In the genomic region with DNA sequence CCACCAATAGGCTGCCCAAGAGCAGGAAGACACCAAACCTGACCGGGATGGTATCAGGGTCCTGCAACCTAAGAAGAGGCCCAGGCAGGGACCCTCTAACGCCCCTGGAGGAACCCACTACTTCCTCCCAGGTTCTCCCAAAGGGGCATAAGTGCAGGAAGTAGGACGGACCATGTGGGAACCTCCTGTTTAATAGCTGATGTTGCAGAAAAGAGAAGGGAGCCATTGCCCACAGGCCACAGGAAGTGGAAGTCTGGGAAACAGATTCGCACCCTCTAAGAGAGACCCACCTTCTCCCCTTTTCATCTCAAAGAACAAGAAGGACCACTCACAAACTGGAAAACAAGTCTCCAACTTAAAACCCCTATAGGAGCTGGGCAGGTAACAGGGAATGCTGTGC, we compare ENCODE assay signal across 23 cellular contexts. TPM values are rescaled to one million over a fixed set of nuclear protein-coding genes. Genes with fewer than 3 reads are reported as not detected.
A peak's percentile ranks its signal among the peaks of the same experiment; 100 is the strongest.
DNase-seq lines count a peak whose midpoint lies in the region; ATAC-seq, FAIRE-seq and TF ChIP-seq lines count a peak whose summit lies in the region.
"Had no signal": no experiment of that assay in that cellular context is flagged by ENCODE, and none has a peak within 500 bp of the region (broad histone marks: within the 10 kb centered on the region; RNA-seq: fewer than 3 reads in every experiment).

No MANE protein-coding gene starts in this region.

- H3K36me3 ChIP-seq in CD8-positive, alpha-beta memory T cell (ENCODE audit: insufficient read depth, low read length): no peaks in the 10 kb centered on the region
- H3K36me3 ChIP-seq in K562 (ENCODE audit: control insufficient read depth, insufficient read depth, low read length) (no peaks in the 10 kb centered on the region), trophoblast cell (ENCODE audit: control insufficient read depth in 1 of 2, insufficient read depth in 2 of 2, low read length in 2 of 2) (peaks cover 0 to 1% of the 10 kb centered on the region in 2 experiments)
- H3K36me3 ChIP-seq: esophagus muscularis mucosa, vagina had no signal

- H2AK5ac ChIP-seq in trophoblast cell (ENCODE audit: low read length): no peak overlapping the region

- TF ChIP-seq POLR2A in K562 (conservative IDR thresholded peaks at IDR 0.05): no peak

- H3K9me3 Mint-ChIP-seq in CD14-positive monocyte: peaks cover 2 to 12% (median 6%) of the 10 kb centered on the region in 7 donors
- peaks cover 0 to 10% (median 5%) of the 10 kb centered on the region in 5 donors for H3K9me3 Mint-ChIP-seq in CD8-positive, alpha-beta memory T cell
- peaks cover 3% of the 10 kb centered on the region for H3K9me3 Mint-ChIP-seq in neural crest cell
- peaks cover 0 to 4% of the 10 kb centered on the region in 2 donors for H3K9me3 Mint-ChIP-seq in stimulated activated naive B cell treated with anti-CD40 and anti-IgM and Interleukin-4, amounts not matched to agents 10 μg/mL and 1 μg/mL and 100 μg/mL, for 72 hours

- H3K27ac Mint-ChIP-seq in CD14-positive monocyte: peak overlapping the region in 5 of 7 donors; percentile 32 to 81 (median 62)
- H3K27ac Mint-ChIP-seq in CD8-positive, alpha-beta memory T cell: peak overlapping the region; percentile 42 to 89 (median 81)
- peak overlapping the region; percentile 72 for H3K27ac Mint-ChIP-seq in neural crest cell (ENCODE audit: unreplicated experiment)
- H3K27ac Mint-ChIP-seq in stimulated activated naive B cell treated with anti-CD40 and anti-IgM and Interleukin-4, amounts not matched to agents 10 μg/mL and 1 μg/mL and 100 μg/mL, for 72 hours: no peak overlapping the region

- H3K36me3 Mint-ChIP-seq in CD14-positive monocyte (peaks cover 27 to 52% of the 10 kb centered on the region in 2 donors), neural crest cell (ENCODE audit: low read depth) (peaks cover 29% of the 10 kb centered on the region)
- H3K36me3 Mint-ChIP-seq in CD8-positive, alpha-beta memory T cell: peaks cover 22 to 54% (median 32%) of the 10 kb centered on the region in 3 donors
- H3K36me3 Mint-ChIP-seq in stimulated activated naive B cell treated with anti-CD40 and anti-IgM and Interleukin-4, amounts not matched to agents 10 μg/mL and 1 μg/mL and 100 μg/mL, for 72 hours: peaks cover 18 to 39% of the 10 kb centered on the region in 2 donors

- no peak overlapping the region for H4K91ac ChIP-seq in trophoblast cell (ENCODE audit: low read depth, low read length)

- H3K14ac ChIP-seq in trophoblast cell (ENCODE audit: low read length): no peak overlapping the region

- H3K9ac ChIP-seq in K562 (ENCODE audit: insufficient read depth in 1 of 2, low read depth in 2 of 2, low read length in 2 of 2) (no peak overlapping the region), trophoblast cell (ENCODE audit: low read length) (no peak overlapping the region)

- H3K27ac ChIP-seq in CD8-positive, alpha-beta memory T cell (ENCODE audit: low read depth, low read length): peak overlapping the region; percentile 21
- no peak overlapping the region for H3K27ac ChIP-seq in K562 (ENCODE audit: extremely low read depth, low read depth, low read length)
- H3K27ac ChIP-seq in trophoblast cell (ENCODE audit: low read depth, low read length): no peak overlapping the region
- H3K27ac ChIP-seq: coronary artery, esophagus muscularis mucosa, foreskin keratinocyte, vagina had no signal

- DNase-seq in CD14-positive monocyte (ENCODE audit: low spot score): no peak
- DNase-seq in CD8-positive, alpha-beta memory T cell: peak in 1 of 5 donors; percentile 26
- DNase-seq in K562 (ENCODE audit: extremely low read depth in 1 of 4, low spot score in 3 of 4): no peak
- no peak for DNase-seq in neural crest cell (ENCODE audit: low read depth, low spot score)
- DNase-seq in trophoblast cell: no peak
- DNase-seq in stimulated activated naive B cell treated with anti-CD40 and anti-IgM and Interleukin-4, amounts not matched to agents 10 μg/mL and 1 μg/mL and 100 μg/mL, for 72 hours: no peak
- DNase-seq: activated naive CD4-positive, alpha-beta T cell; activated T-cell treated with anti-CD3 and anti-CD28 coated beads, Interleukin-2, amount 50 U/mL, for 48 hours; DMS53; foreskin keratinocyte; mesenchymal stem cell; NCI-H1092; NCI-H1930; stimulated activated CD4-positive, alpha-beta T cell treated with anti-CD3 and anti-CD28 coated beads, Interleukin-15, amount 100 ng/mL, for 24 hours; stimulated activated naive CD8-positive, alpha-beta T cell treated with anti-CD3 and anti-CD28 coated beads, Interleukin-15, Interleukin-2, amounts not matched to agents 100 U/mL and 50 U/mL, for 24 hours had no signal

- H3K4me2 ChIP-seq in K562 (ENCODE audit: insufficient read depth, low read length) (no peak overlapping the region), trophoblast cell (ENCODE audit: low read length) (no peak overlapping the region)

- no peaks in the 10 kb centered on the region for H3K79me1 ChIP-seq in trophoblast cell (ENCODE audit: low read length)

- no peak for TF ChIP-seq EP300 in K562 (IDR thresholded peaks at IDR 0.05; ENCODE audit: low read length)

- H3K4me1 Mint-ChIP-seq in CD14-positive monocyte (peaks cover 52% of the 10 kb centered on the region), neural crest cell (peaks cover 47% of the 10 kb centered on the region)
- peaks cover 57 to 71% (median 65%) of the 10 kb centered on the region in 3 donors for H3K4me1 Mint-ChIP-seq in CD8-positive, alpha-beta memory T cell
- peaks cover 30 to 39% of the 10 kb centered on the region in 2 donors for H3K4me1 Mint-ChIP-seq in stimulated activated naive B cell treated with anti-CD40 and anti-IgM and Interleukin-4, amounts not matched to agents 10 μg/mL and 1 μg/mL and 100 μg/mL, for 72 hours

- H3K4me1 ChIP-seq in CD8-positive, alpha-beta memory T cell (ENCODE audit: insufficient read depth, low read length): peaks cover 61% of the 10 kb centered on the region
- H3K4me1 ChIP-seq in K562 (replicated peaks in 1 of 2; ENCODE audit: control insufficient read depth in 2 of 2, insufficient read depth in 2 of 2, low read length in 2 of 2) (0 out of 5 replicates have a peak, but pooled peaks cover 0 to 4% of the 10 kb centered on the region in 2 experiments), trophoblast cell (ENCODE audit: control insufficient read depth in 1 of 2, insufficient read depth in 2 of 2, low read length in 2 of 2) (no peaks in the 10 kb centered on the region)
- H3K4me1 ChIP-seq: foreskin keratinocyte, vagina had no signal

- POLR2A ChIA-PET in CD8-positive, alpha-beta memory T cell (lab: Charles Lee): no interaction called here
- POLR2A ChIA-PET in K562 (lab: Yijun Ruan, JAX): no interaction called here

- no peak overlapping the region for H4K8ac ChIP-seq in trophoblast cell (ENCODE audit: low read depth, low read length)

- H3K27me3 Mint-ChIP-seq in CD14-positive monocyte (ENCODE audit: low read depth in 3 of 3) (peaks cover 0 to 2% (median 0%) of the 10 kb centered on the region in 3 donors), neural crest cell (ENCODE audit: low read depth) (no peaks in the 10 kb centered on the region)
- H3K27me3 Mint-ChIP-seq in CD8-positive, alpha-beta memory T cell: peaks cover 0 to under 1% of the 10 kb centered on the region in 2 donors
- no peaks in the 10 kb centered on the region for H3K27me3 Mint-ChIP-seq in stimulated activated naive B cell treated with anti-CD40 and anti-IgM and Interleukin-4, amounts not matched to agents 10 μg/mL and 1 μg/mL and 100 μg/mL, for 72 hours

- no peaks in the 10 kb centered on the region for H3K27me3 ChIP-seq in CD8-positive, alpha-beta memory T cell (ENCODE audit: insufficient read depth, low read length, poor library complexity, severe bottlenecking)
- H3K27me3 ChIP-seq in K562 (ENCODE audit: control insufficient read depth in 2 of 2, insufficient read depth in 2 of 2, low read length in 2 of 2) (peaks cover 3 to 25% of the 10 kb centered on the region in 2 experiments; a peak in 3 of 5 replicates), trophoblast cell (ENCODE audit: insufficient read depth, low read length) (no peaks in the 10 kb centered on the region)
- H3K27me3 ChIP-seq: vagina had no signal

- in situ Hi-C loops in K562 (cut with MboI): no loop called here

- no peaks in the 10 kb centered on the region for H3K79me2 ChIP-seq in K562 (ENCODE audit: control insufficient read depth, insufficient read depth, low read length)
- no peaks in the 10 kb centered on the region for H3K79me2 ChIP-seq in trophoblast cell (ENCODE audit: control insufficient read depth, insufficient read depth, low read length, poor library complexity)

- no peak overlapping the region for H4K12ac ChIP-seq in trophoblast cell (ENCODE audit: low read depth, low read length)

- no peak for TF ChIP-seq RAD21 in K562 (CRISPR knock-in tag; conservative IDR thresholded peaks at IDR 0.05 in 1 of 2, IDR thresholded peaks at IDR 0.05 in 1 of 2)

- no peak overlapping the region for H3K4me3 ChIP-seq in CD8-positive, alpha-beta memory T cell (ENCODE audit: low read length)
- H3K4me3 ChIP-seq in K562 (no peak overlapping the region), trophoblast cell (ENCODE audit: low read depth, low read length) (no peak overlapping the region)
- H3K4me3 ChIP-seq: coronary artery, esophagus muscularis mucosa, vagina had no signal

- no TSS peak for BruUV-seq in K562 (replicated peaks; lab: Mats Ljungman, UMichigan)

- H3K18ac ChIP-seq in trophoblast cell (ENCODE audit: low read length): no peak overlapping the region

- no peak overlapping the region for H3K23ac ChIP-seq in trophoblast cell (ENCODE audit: low read length)

- no peak overlapping the region for H2BK5ac ChIP-seq in trophoblast cell (ENCODE audit: low read depth, low read length, poor library complexity)

- FAIRE-seq in K562 (lab: Jason Lieb, UNC): no peak
- FAIRE-seq: bronchial epithelial cell, G401.6, H1 had no signal

- no peak overlapping the region for H2BK12ac ChIP-seq in trophoblast cell (ENCODE audit: low read length)

- TF ChIP-seq CTCF in CD14-positive monocyte (IDR thresholded peaks at IDR 0.05) (no peak), K562 (IDR thresholded peaks at IDR 0.05 in 2 of 3, conservative IDR thresholded peaks at IDR 0.05 in 1 of 3; ENCODE audit: insufficient read depth in 2 of 3, low read depth in 1 of 3, low read length in 3 of 3) (no peak), neural crest cell (conservative IDR thresholded peaks at IDR 0.05) (no peak)

- H3K9me1 ChIP-seq in K562 (ENCODE audit: control insufficient read depth, insufficient read depth, low read length): no peaks in the 10 kb centered on the region

- intact Hi-C loops in CD14-positive monocyte (cut with micrococcal nuclease): no loop called here
- intact Hi-C loops in K562 (cut with micrococcal nuclease): no loop called here

- no peak overlapping the region for H2BK120ac ChIP-seq in trophoblast cell (ENCODE audit: insufficient read depth, low read length, poor library complexity)

- peak overlapping the region in 1 of 2 donors; percentile 50 for H3K4me3 Mint-ChIP-seq in CD14-positive monocyte
- peak overlapping the region in 5 of 7 donors; percentile 18 to 60 (median 39) for H3K4me3 Mint-ChIP-seq in CD8-positive, alpha-beta memory T cell
- no peak overlapping the region for H3K4me3 Mint-ChIP-seq in neural crest cell
- no peak overlapping the region for H3K4me3 Mint-ChIP-seq in stimulated activated naive B cell treated with anti-CD40 and anti-IgM and Interleukin-4, amounts not matched to agents 10 μg/mL and 1 μg/mL and 100 μg/mL, for 72 hours

- H4K20me1 ChIP-seq in K562 (replicated peaks; ENCODE audit: control insufficient read depth, insufficient read depth, low read length): no peaks in the 10 kb centered on the region

- 12% methylated on average over 4 of the region's 4 CpGs for WGBS in K562 (ENCODE audit: insufficient coverage, low coverage, missing lambda C conversion rate)
- WGBS in trophoblast cell (ENCODE audit: extremely low coverage, insufficient coverage, insufficient read length): no CpG with 5 or more reads among the region's 4 CpGs

- H2AFZ ChIP-seq in K562 (ENCODE audit: low read depth, low read length): no peak overlapping the region
- no peak overlapping the region for H2AFZ ChIP-seq in trophoblast cell (ENCODE audit: insufficient read depth, low read length, poor library complexity)

- ATAC-seq in K562 (no peak), HG03139 (IDR thresholded peaks at IDR 0.05; ENCODE audit: unreplicated experiment) (no peak), HG03354 (IDR thresholded peaks at IDR 0.05; ENCODE audit: poor library complexity, severe bottlenecking, unreplicated experiment) (no peak)
- no peak for ATAC-seq in stimulated activated naive B cell treated with anti-CD40 and anti-IgM and Interleukin-4, amounts not matched to agents 10 μg/mL and 1 μg/mL and 100 μg/mL, for 72 hours (replicated peaks)
- ATAC-seq: foreskin keratinocyte; stimulated activated naive CD8-positive, alpha-beta T cell treated with anti-CD3 and anti-CD28 coated beads, Interleukin-15, Interleukin-2, amounts not matched to agents 100 U/mL and 50 U/mL, for 24 hours had no signal

- CTCF ChIA-PET in CD8-positive, alpha-beta memory T cell (lab: Charles Lee): no interaction called here
- CTCF ChIA-PET in K562 (lab: Yijun Ruan, JAX; ENCODE audit: low intra/inter-chr PET ratio): no interaction called here

- H3K4ac ChIP-seq in trophoblast cell (ENCODE audit: low read depth, low read length): no peak overlapping the region

- H3K9me3 ChIP-seq in CD8-positive, alpha-beta memory T cell (ENCODE audit: low read length): peaks cover 5% of the 10 kb centered on the region
- H3K9me3 ChIP-seq in K562 (replicated peaks; ENCODE audit: control insufficient read depth, insufficient read depth, low read depth, low read length) (no peaks in the 10 kb centered on the region), trophoblast cell (ENCODE audit: insufficient read depth, low read depth, low read length) (peaks cover 11% of the 10 kb centered on the region)
- H3K9me3 ChIP-seq: vagina had no signal

RNA-seq across cellular contexts. Expression of gene PREX1, which starts 18.1 kb away (rescaled TPM):
- polyA plus RNA-seq in CD14-positive monocyte: 10 to 100 TPM; 24.3 to 27.5 TPM
- total RNA-seq in CD8-positive, alpha-beta memory T cell: 10 to 100 TPM; 90.0 to 90.5 TPM
- polyA plus RNA-seq in CD8-positive, alpha-beta memory T cell: 89.5 TPM
- 7.3 and 17.0 TPM in 2 replicates for total RNA-seq in K562 (2011; cell fraction: chromatin; rRNA removed; ENCODE audit: low replicate concordance)
- total RNA-seq in K562 (2011; cell fraction: nucleolus; rRNA removed): 5.9 and 8.0 TPM in 2 replicates
- total RNA-seq in K562 (2011; cell fraction: nucleoplasm; rRNA removed): 7.9 and 9.6 TPM in 2 replicates
- total RNA-seq in K562 (2014; rRNA removed): 5.4 and 9.3 TPM in 2 replicates
- 3.3 and 5.1 TPM in 2 replicates for total RNA-seq in K562 (2014; rRNA removed; fragmentation: Illumina TruSeq; extraction: Trizol)
- 4.7 and 4.8 TPM in 2 replicates for total RNA-seq in K562 (2015; rRNA removed; fragmentation: Illumina TruSeq; extraction: Trizol)
- total RNA-seq in K562 (2021): 9.0 and 10.4 TPM in 2 replicates
- polyA plus RNA-seq in K562 (2011; rRNA removed): 1.8 and 4.9 TPM in 2 replicates
- 2.5 and 2.6 TPM in 2 replicates for polyA plus RNA-seq in K562 (2011; cell fraction: cytosol; rRNA removed)
- 5.3 and 7.3 TPM in 2 replicates for polyA plus RNA-seq in K562 (2011; cell fraction: nucleus; rRNA removed)
- 5.7 and 10.6 TPM in 2 replicates for polyA plus RNA-seq in K562 (2012)
- polyA plus RNA-seq in K562 (2014; fragmentation: Illumina TruSeq; extraction: Trizol): 5.5 and 6.1 TPM in 2 replicates
- 1 to 10 TPM in 1 of 2 experiments, under 1 TPM in 1; 0.37 to 1.6 TPM for polyA plus RNA-seq in K562 (2014; fragmentation: Nextera tagmentation; extraction: Ambion mirVana)
- polyA plus RNA-seq in K562 (2014; rRNA removed): 4.2 and 4.4 TPM in 2 replicates
- polyA minus RNA-seq in K562 (2011; rRNA and poly(A)+ RNA removed): 3.3 and 4.7 TPM in 2 replicates
- 1.6 and 4.8 TPM in 2 replicates for polyA minus RNA-seq in K562 (2011; cell fraction: cytosol; rRNA and poly(A)+ RNA removed)
- 2.7 and 8.8 TPM in 2 replicates for polyA minus RNA-seq in K562 (2011; cell fraction: nucleus; rRNA and poly(A)+ RNA removed)
- total RNA-seq in neural crest cell: 72.4 and 73.7 TPM in 2 replicates
- 9.3 and 10.5 TPM in 2 replicates for polyA plus RNA-seq in trophoblast cell (2013)

Comparison
In these comparisons a context has a peak if more than half of its experiments do, and no peak if none do; other contexts are left out.
1. H3K4me3 Mint-ChIP-seq: peak in CD8-positive, alpha-beta memory T cell (5 of 7); none in neural crest cell (single experiment) and stimulated activated naive B cell treated with anti-CD40 and anti-IgM and Interleukin-4, amounts not matched to agents 10 μg/mL and 1 μg/mL and 100 μg/mL, for 72 hours (0 of 2).